ENCODE assay signal across 12 cellular contexts in genomic region chr4:6989331-6989923, GRCh38. TPM values are rescaled to one million over a fixed set of nuclear protein-coding genes. Genes with fewer than 3 reads are reported as not detected.
DNase-seq lines count a peak whose midpoint lies in the region; ATAC-seq and TF ChIP-seq lines count a peak whose summit lies in the region.
"Had no signal": no experiment of that assay in that cellular context is flagged by ENCODE, and none has a peak within 500 bp of the region (broad histone marks: within the 10 kb centered on the region; RNA-seq: fewer than 3 reads in every experiment).

No MANE protein-coding gene starts in this region.

- TF ChIP-seq CTCF in C4-2B (conservative IDR thresholded peaks at IDR 0.05) (no peak), HEK293 (tag by site-specific recombination; IDR thresholded peaks at IDR 0.05) (no peak)

- no peaks in the 10 kb centered on the region for H3K27me3 Mint-ChIP-seq in activated T-helper 2 cell treated with anti-CD3 and anti-CD28 coated beads, Interferon-gamma antibody, Interleukin-2, Interleukin-4, amounts not matched to agents 10 μg/mL and 5 μg/mL and 100 μg/mL, durations not matched to agents 14 hours and 24 hours and 36 hours (ENCODE audit: low read depth)
- H3K27me3 Mint-ChIP-seq in naive thymus-derived CD4-positive, alpha-beta T cell, result no peaks in the 10 kb centered on the region

- intact Hi-C loops in activated T-helper 2 cell treated with anti-CD3 and anti-CD28 coated beads, Interferon-gamma antibody, Interleukin-2, Interleukin-4, amounts not matched to agents 10 μg/mL and 5 μg/mL and 100 μg/mL, durations not matched to agents 14 hours and 24 hours and 36 hours (cut with micrococcal nuclease), result loop anchor here (5.0 kb wide), 2 partner anchors 62 to 277 kb away; no protein-coding TSS in a partner anchor
- intact Hi-C loops in naive thymus-derived CD4-positive, alpha-beta T cell (cut with micrococcal nuclease), result loop anchor here in 1 of 2 donors (5.0 kb wide), 1 partner anchor 62 kb away; no protein-coding TSS in a partner anchor
- intact Hi-C loops in left colon (cut with DNase I, micrococcal nuclease), result no loop called here

- peak overlapping the region; percentile 98 for H3K4me3 Mint-ChIP-seq in activated T-helper 2 cell treated with anti-CD3 and anti-CD28 coated beads, Interferon-gamma antibody, Interleukin-2, Interleukin-4, amounts not matched to agents 10 μg/mL and 5 μg/mL and 100 μg/mL, durations not matched to agents 14 hours and 24 hours and 36 hours (ENCODE audit: low read depth)
- peak overlapping the region; percentile 63 to 99 (median 97) for H3K4me3 Mint-ChIP-seq in naive thymus-derived CD4-positive, alpha-beta T cell

- POLR2A ChIA-PET in HEK293 (lab: Yijun Ruan, JAX), result no interaction called here
- POLR2A ChIA-PET in naive thymus-derived CD4-positive, alpha-beta T cell (lab: Charles Lee), result interaction anchor here (1.1 kb wide), 1 partner anchor 415 kb away, joined by 3 read pairs; no protein-coding TSS in a partner anchor

- CTCF ChIA-PET in HEK293 (lab: Yijun Ruan, JAX), result no interaction called here
- CTCF ChIA-PET in naive thymus-derived CD4-positive, alpha-beta T cell (lab: Charles Lee), result no interaction called here

- H3K27me3 ChIP-seq in naive thymus-derived CD4-positive, alpha-beta T cell (ENCODE audit: control insufficient read depth in 2 of 2, insufficient read depth in 2 of 2, low read length in 2 of 2), result no peaks in the 10 kb centered on the region
- H3K27me3 ChIP-seq: tibial artery had no signal

- H3K36me3 ChIP-seq in HEK293 (ENCODE audit: control insufficient read depth in 2 of 2, insufficient read depth in 1 of 2, low read length in 2 of 2), result peaks cover 0 to 22% of the 10 kb centered on the region in 2 experiments; a peak in 2 of 3 replicates
- H3K36me3 ChIP-seq in naive thymus-derived CD4-positive, alpha-beta T cell (ENCODE audit: control insufficient read depth in 2 of 3, insufficient read depth in 3 of 3, low read length in 3 of 3), result peaks cover 0 to 11% (median 3%) of the 10 kb centered on the region in 3 experiments

- H3K36me3 Mint-ChIP-seq in activated T-helper 2 cell treated with anti-CD3 and anti-CD28 coated beads, Interferon-gamma antibody, Interleukin-2, Interleukin-4, amounts not matched to agents 10 μg/mL and 5 μg/mL and 100 μg/mL, durations not matched to agents 14 hours and 24 hours and 36 hours (ENCODE audit: low read depth), result peaks cover 14% of the 10 kb centered on the region
- H3K36me3 Mint-ChIP-seq in naive thymus-derived CD4-positive, alpha-beta T cell, result peaks cover 0 to 15% (median 9%) of the 10 kb centered on the region in 5 donors

- no peak for DNase-seq in activated T-helper 2 cell treated with anti-CD3 and anti-CD28 coated beads, Interferon-gamma antibody, Interleukin-2, Interleukin-4, amounts not matched to agents 10 μg/mL and 5 μg/mL and 100 μg/mL, durations not matched to agents 14 hours and 24 hours and 36 hours (ENCODE audit: low spot score)
- DNase-seq in naive thymus-derived CD4-positive, alpha-beta T cell, result no peak
- DNase-seq in kidney glomerular epithelial cell (lab: John Stamatoyannopoulos, UW) (no peak), NCI-H2171 (lab: John Stamatoyannopoulos, UW) (no peak), left colon (no peak)
- no peak for DNase-seq in stimulated activated CD4-positive, alpha-beta T cell treated with anti-CD3 and anti-CD28 coated beads, Interleukin-1b, Interleukin-23, amount 100 ng/mL, for 48 hours
- DNase-seq: DMS 273 treated with DMSO at 0.1 percent for 48 hours, left ventricle myocardium superior, NCI-H1417 treated with DMSO at 0.1 percent for 48 hours, tibial artery had no signal

- no peaks in the 10 kb centered on the region for H3K9me3 ChIP-seq in HEK293 (ENCODE audit: control insufficient read depth, insufficient read depth, low read depth, low read length)
- no peaks in the 10 kb centered on the region for H3K9me3 ChIP-seq in naive thymus-derived CD4-positive, alpha-beta T cell (ENCODE audit: control insufficient read depth in 2 of 3, low read length in 3 of 3)
- H3K9me3 ChIP-seq: tibial artery had no signal

- peaks cover 68% of the 10 kb centered on the region for H3K4me1 Mint-ChIP-seq in activated T-helper 2 cell treated with anti-CD3 and anti-CD28 coated beads, Interferon-gamma antibody, Interleukin-2, Interleukin-4, amounts not matched to agents 10 μg/mL and 5 μg/mL and 100 μg/mL, durations not matched to agents 14 hours and 24 hours and 36 hours (ENCODE audit: low read depth)
- peaks cover 56 to 82% (median 81%) of the 10 kb centered on the region in 7 donors for H3K4me1 Mint-ChIP-seq in naive thymus-derived CD4-positive, alpha-beta T cell

- no peak overlapping the region for H3K27ac Mint-ChIP-seq in activated T-helper 2 cell treated with anti-CD3 and anti-CD28 coated beads, Interferon-gamma antibody, Interleukin-2, Interleukin-4, amounts not matched to agents 10 μg/mL and 5 μg/mL and 100 μg/mL, durations not matched to agents 14 hours and 24 hours and 36 hours
- H3K27ac Mint-ChIP-seq in naive thymus-derived CD4-positive, alpha-beta T cell, result peak overlapping the region in 5 of 9 donors; percentile 27 to 67 (median 38)

- H3K4me3 ChIP-seq in HEK293 (ENCODE audit: low read depth, low read length), result no peak overlapping the region
- H3K4me3 ChIP-seq in naive thymus-derived CD4-positive, alpha-beta T cell (ENCODE audit: low read length), result no peak overlapping the region
- H3K4me3 ChIP-seq: tibial artery had no signal

- peaks cover 8% of the 10 kb centered on the region for H3K4me1 ChIP-seq in HEK293 (ENCODE audit: control insufficient read depth, insufficient read depth, low read length)
- peaks cover 29 to 37% of the 10 kb centered on the region in 2 donors for H3K4me1 ChIP-seq in naive thymus-derived CD4-positive, alpha-beta T cell (ENCODE audit: control insufficient read depth in 2 of 2, insufficient read depth in 2 of 2, low read length in 2 of 2)

- no peaks in the 10 kb centered on the region for H3K9me3 Mint-ChIP-seq in activated T-helper 2 cell treated with anti-CD3 and anti-CD28 coated beads, Interferon-gamma antibody, Interleukin-2, Interleukin-4, amounts not matched to agents 10 μg/mL and 5 μg/mL and 100 μg/mL, durations not matched to agents 14 hours and 24 hours and 36 hours
- H3K9me3 Mint-ChIP-seq in naive thymus-derived CD4-positive, alpha-beta T cell, result peaks cover 0 to 2% (median 0%) of the 10 kb centered on the region in 11 donors

- peak overlapping the region; percentile 87 for H3K27ac ChIP-seq in C4-2B
- H3K27ac ChIP-seq in HEK293 (ENCODE audit: extremely low read depth, low read depth, low read length), result no peak overlapping the region
- no peak overlapping the region for H3K27ac ChIP-seq in naive thymus-derived CD4-positive, alpha-beta T cell (ENCODE audit: low read depth, low read length)
- H3K27ac ChIP-seq: tibial artery had no signal

- no peak for ATAC-seq in naive thymus-derived CD4-positive, alpha-beta T cell
- ATAC-seq in left colon, result no peak
- ATAC-seq: left ventricle myocardium superior had no signal

TF ChIP-seq in HEK293, 187 proteins besides CTCF, POLR2A, EP300 and RAD21:
- peak; percentile 83 for TF ChIP-seq ZIC2 (tag by site-specific recombination; IDR thresholded peaks at IDR 0.05)
- TF ChIP-seq, protein P1, sequence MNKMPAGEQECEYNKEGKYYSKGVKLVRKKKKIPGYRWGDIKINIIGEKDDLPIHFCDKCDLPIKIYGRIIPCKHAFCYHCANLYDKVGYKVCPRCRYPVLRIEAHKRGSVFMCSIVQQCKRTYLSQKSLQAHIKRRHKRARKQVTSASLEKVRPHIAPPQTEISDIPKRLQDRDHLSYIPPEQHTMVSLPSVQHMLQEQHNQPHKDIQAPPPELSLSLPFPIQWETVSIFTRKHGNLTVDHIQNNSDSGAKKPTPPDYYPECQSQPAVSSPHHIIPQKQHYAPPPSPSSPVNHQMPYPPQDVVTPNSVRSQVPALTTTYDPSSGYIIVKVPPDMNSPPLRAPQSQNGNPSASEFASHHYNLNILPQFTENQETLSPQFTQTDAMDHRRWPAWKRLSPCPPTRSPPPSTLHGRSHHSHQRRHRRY (tag by site-specific recombination; IDR thresholded peaks at IDR 0.05), result no peak
TF ChIP-seq in HEK293: peak in this region for 1.

RNA-seq across cellular contexts. Expression of gene TADA2B, which starts 53.7 kb away (rescaled TPM):
- total RNA-seq in activated T-helper 2 cell treated with anti-CD3 and anti-CD28 coated beads, Interferon-gamma antibody, Interleukin-2, Interleukin-4, amounts not matched to agents 10 μg/mL and 5 μg/mL and 100 μg/mL, durations not matched to agents 14 hours and 24 hours and 36 hours, result 12.9 and 13.3 TPM in 2 replicates
- total RNA-seq in naive thymus-derived CD4-positive, alpha-beta T cell, result 10 to 100 TPM; 26.8 to 49.0 (median 41.5) TPM
- 1 to 10 TPM; 4.0 to 5.3 TPM for polyA plus RNA-seq in naive thymus-derived CD4-positive, alpha-beta T cell
- total RNA-seq in left colon, result 10 to 100 TPM; 30.0 to 34.6 TPM
